17 cellular contexts compared by ENCODE assay signal in genomic region chr12:66405395-66405794, GRCh38.
A peak's percentile ranks its signal among the peaks of the same experiment; 100 is the strongest.
DNase-seq lines count a peak whose midpoint lies in the region; ATAC-seq and TF ChIP-seq lines count a peak whose summit lies in the region.
"Had no signal": no experiment of that assay in that cellular context is flagged by ENCODE, and none has a peak within 500 bp of the region (broad histone marks: within the 10 kb centered on the region; RNA-seq: fewer than 3 reads in every experiment).

No MANE protein-coding gene starts in this region.

- CTCF ChIA-PET in activated CD8-positive, alpha-beta T cell treated with anti-CD3 and anti-CD28 coated beads for 36 hours (lab: Charles Lee): interaction anchor here (7.8 kb wide), 1 partner anchor 133 kb away, joined by 77 read pairs; no protein-coding TSS in a partner anchor

- no peaks in the 10 kb centered on the region for H3K9me3 Mint-ChIP-seq in activated CD8-positive, alpha-beta T cell treated with anti-CD3 and anti-CD28 coated beads for 36 hours
- H3K9me3 Mint-ChIP-seq: neural crest cell; T-helper 2 cell treated with Interferon-gamma antibody and Interleukin-4, amounts not matched to agents 5 μg/mL and 100 μg/mL, for 36 hours had no signal

- H3K27ac ChIP-seq in coronary artery: no peak overlapping the region

- H3K4me1 Mint-ChIP-seq in activated CD8-positive, alpha-beta T cell treated with anti-CD3 and anti-CD28 coated beads for 36 hours (ENCODE audit: low read depth): no peaks in the 10 kb centered on the region
- H3K4me1 Mint-ChIP-seq: activated CD4-positive, alpha-beta T cell treated with anti-CD3 and anti-CD28 coated beads for 36 hours had no signal

- H3K4me3 ChIP-seq in coronary artery: no peak overlapping the region

- no peak for TF ChIP-seq CTCF in coronary artery (IDR thresholded peaks at IDR 0.05)
- no peak for TF ChIP-seq CTCF in activated CD8-positive, alpha-beta T cell treated with anti-CD3 and anti-CD28 coated beads for 36 hours (IDR thresholded peaks at IDR 0.05)

- H3K4me3 Mint-ChIP-seq in activated CD8-positive, alpha-beta T cell treated with anti-CD3 and anti-CD28 coated beads for 36 hours: no peak overlapping the region
- H3K4me3 Mint-ChIP-seq: activated CD4-positive, alpha-beta T cell treated with anti-CD3 and anti-CD28 coated beads for 36 hours; neural crest cell; T-helper 2 cell treated with Interferon-gamma antibody and Interleukin-4, amounts not matched to agents 5 μg/mL and 100 μg/mL, for 36 hours had no signal

- H3K27ac Mint-ChIP-seq in activated CD8-positive, alpha-beta T cell treated with anti-CD3 and anti-CD28 coated beads for 36 hours: no peak overlapping the region
- H3K27ac Mint-ChIP-seq: activated CD4-positive, alpha-beta T cell treated with anti-CD3 and anti-CD28 coated beads for 36 hours; T-helper 2 cell treated with Interferon-gamma antibody and Interleukin-4, amounts not matched to agents 5 μg/mL and 100 μg/mL, for 36 hours had no signal

- ATAC-seq in HG03196 (IDR thresholded peaks at IDR 0.05; ENCODE audit: unreplicated experiment): no peak
- ATAC-seq in activated CD8-positive, alpha-beta T cell treated with anti-CD3 and anti-CD28 coated beads for 36 hours: no peak
- no peak for ATAC-seq in HG03565 (IDR thresholded peaks at IDR 0.05; ENCODE audit: unreplicated experiment)
- ATAC-seq: activated CD4-positive, alpha-beta T cell treated with anti-CD3 and anti-CD28 coated beads for 36 hours had no signal

- H3K36me3 Mint-ChIP-seq in activated CD8-positive, alpha-beta T cell treated with anti-CD3 and anti-CD28 coated beads for 36 hours (ENCODE audit: low read depth): no peaks in the 10 kb centered on the region

- DNase-seq in AG20443 (ENCODE audit: low spot score) (peak; percentile 27), HT1080 (ENCODE audit: low read depth) (peak; percentile 80), amniotic epithelial cell (ENCODE audit: low read depth) (peak; percentile 15), glomerular endothelial cell (ENCODE audit: extremely low read depth, low read depth, low spot score) (peak; percentile 9), coronary artery (ENCODE audit: low spot score) (no peak)
- DNase-seq in activated CD8-positive, alpha-beta T cell treated with anti-CD3 and anti-CD28 coated beads for 36 hours: no peak
- DNase-seq: activated CD4-positive, alpha-beta T cell treated with anti-CD3 and anti-CD28 coated beads for 36 hours; activated CD8-positive, alpha-beta memory T cell treated with anti-CD3 and anti-CD28 coated beads, Interleukin-2, amount 50 U/mL, for 48 hours; activated naive CD4-positive, alpha-beta T cell treated with Interleukin-2 at 50 U/mL for 16 hours; mesendoderm; NCI-H2029 treated with DMSO at 0.1 percent for 48 hours; NCI-H774; substantia nigra had no signal

- POLR2A ChIA-PET in activated CD8-positive, alpha-beta T cell treated with anti-CD3 and anti-CD28 coated beads for 36 hours (lab: Charles Lee): no interaction called here

- peaks cover 2% of the 10 kb centered on the region for H3K27me3 Mint-ChIP-seq in activated CD8-positive, alpha-beta T cell treated with anti-CD3 and anti-CD28 coated beads for 36 hours
- H3K27me3 Mint-ChIP-seq: activated CD4-positive, alpha-beta T cell treated with anti-CD3 and anti-CD28 coated beads for 36 hours had no signal

- intact Hi-C loops in activated CD8-positive, alpha-beta T cell treated with anti-CD3 and anti-CD28 coated beads for 36 hours (cut with micrococcal nuclease): no loop called here

Comparison
In these comparisons a context has a peak if more than half of its experiments do, and no peak if none do; other contexts are left out.
1. DNase-seq: peak in AG20443 (single experiment), HT1080 (single experiment), amniotic epithelial cell (single experiment) and glomerular endothelial cell (single experiment); none in coronary artery (single experiment) and activated CD8-positive, alpha-beta T cell treated with anti-CD3 and anti-CD28 coated beads for 36 hours (single experiment).